In genomic region chr3:23440416-23441294, GRCh38 we compare ENCODE assay signal across 20 cellular contexts.
A peak's percentile ranks its signal among the peaks of the same experiment; 100 is the strongest.
DNase-seq lines count a peak whose midpoint lies in the region; ATAC-seq and TF ChIP-seq lines count a peak whose summit lies in the region.
"Had no signal": no experiment of that assay in that cellular context is flagged by ENCODE, and none has a peak within 500 bp of the region (broad histone marks: within the 10 kb centered on the region; RNA-seq: fewer than 3 reads in every experiment).

No MANE protein-coding gene starts in this region.

- H3K27ac ChIP-seq in Peyer's patch, result no peak overlapping the region
- H3K27ac ChIP-seq: adrenal gland, uterus had no signal

- peaks cover 58% of the 10 kb centered on the region for H3K4me1 Mint-ChIP-seq in activated naive CD4-positive, alpha-beta T cell treated with anti-CD3 and anti-CD28 coated beads, Interleukin-2, amount 50 U/mL, for 24 hours
- H3K4me1 Mint-ChIP-seq in T-helper 2 cell treated with Interferon-gamma antibody and Interleukin-4, amounts not matched to agents 5 μg/mL and 100 μg/mL, for 36 hours (ENCODE audit: low read depth), result peaks cover 28% of the 10 kb centered on the region
- H3K4me1 Mint-ChIP-seq in memory B cell (peaks cover 49% of the 10 kb centered on the region), mesothelial cell of epicardium (peaks cover 5% of the 10 kb centered on the region)
- H3K4me1 Mint-ChIP-seq in stimulated activated naive CD8-positive, alpha-beta T cell treated with anti-CD3 and anti-CD28 coated beads, Interleukin-15, amount 100 ng/mL, for 72 hours, result peaks cover 80% of the 10 kb centered on the region
- peaks cover 32% of the 10 kb centered on the region for H3K4me1 Mint-ChIP-seq in activated T-helper 1 cell treated with anti-CD3 and anti-CD28 coated beads, Interleukin-12 subunit alpha, Interleukin-12 subunit beta, Interleukin-2, Interleukin-4 antibody, amounts not matched to agents 30 ng/mL and 10 ng/mL and 1 ng/mL, durations not matched to agents 14 hours and 24 hours and 36 hours (ENCODE audit: low read depth)

- peak overlapping the region; percentile 24 for H3K4me3 Mint-ChIP-seq in activated naive CD4-positive, alpha-beta T cell treated with anti-CD3 and anti-CD28 coated beads, Interleukin-2, amount 50 U/mL, for 24 hours
- H3K4me3 Mint-ChIP-seq in T-helper 2 cell treated with Interferon-gamma antibody and Interleukin-4, amounts not matched to agents 5 μg/mL and 100 μg/mL, for 36 hours, result peak overlapping the region; percentile 47
- H3K4me3 Mint-ChIP-seq in memory B cell (peak overlapping the region; percentile 74), mesothelial cell of epicardium (no peak overlapping the region)
- H3K4me3 Mint-ChIP-seq in stimulated activated naive CD8-positive, alpha-beta T cell treated with anti-CD3 and anti-CD28 coated beads, Interleukin-15, amount 100 ng/mL, for 72 hours, result peak overlapping the region; percentile 44 to 72
- H3K4me3 Mint-ChIP-seq in activated T-helper 1 cell treated with anti-CD3 and anti-CD28 coated beads, Interleukin-12 subunit alpha, Interleukin-12 subunit beta, Interleukin-2, Interleukin-4 antibody, amounts not matched to agents 30 ng/mL and 10 ng/mL and 1 ng/mL, durations not matched to agents 14 hours and 24 hours and 36 hours, result no peak overlapping the region

- no peaks in the 10 kb centered on the region for H3K36me3 Mint-ChIP-seq in activated naive CD4-positive, alpha-beta T cell treated with anti-CD3 and anti-CD28 coated beads, Interleukin-2, amount 50 U/mL, for 24 hours
- H3K36me3 Mint-ChIP-seq in T-helper 2 cell treated with Interferon-gamma antibody and Interleukin-4, amounts not matched to agents 5 μg/mL and 100 μg/mL, for 36 hours (ENCODE audit: low read depth), result no peaks in the 10 kb centered on the region
- H3K36me3 Mint-ChIP-seq in memory B cell (no peaks in the 10 kb centered on the region), mesothelial cell of epicardium (no peaks in the 10 kb centered on the region)
- H3K36me3 Mint-ChIP-seq in activated T-helper 1 cell treated with anti-CD3 and anti-CD28 coated beads, Interleukin-12 subunit alpha, Interleukin-12 subunit beta, Interleukin-2, Interleukin-4 antibody, amounts not matched to agents 30 ng/mL and 10 ng/mL and 1 ng/mL, durations not matched to agents 14 hours and 24 hours and 36 hours (ENCODE audit: low read depth), result no peaks in the 10 kb centered on the region

- no peak overlapping the region for H3K4me3 ChIP-seq in Peyer's patch
- H3K4me3 ChIP-seq: adrenal gland, HAP-1, uterus had no signal

- intact Hi-C loops in activated T-helper 1 cell treated with anti-CD3 and anti-CD28 coated beads, Interleukin-12 subunit alpha, Interleukin-12 subunit beta, Interleukin-2, Interleukin-4 antibody, amounts not matched to agents 30 ng/mL and 10 ng/mL and 1 ng/mL, durations not matched to agents 14 hours and 24 hours and 36 hours (cut with micrococcal nuclease), result loop anchor here (5.0 to 10.0 kb wide), 4 partner anchors 238 to 477 kb away; partner anchors contain the start of genes NKIRAS1, RPL15, UBE2E1 and UBE2E2

- TF ChIP-seq CTCF in Peyer's patch (IDR thresholded peaks at IDR 0.05) (no peak), mesothelial cell of epicardium (IDR thresholded peaks at IDR 0.05; ENCODE audit: unreplicated experiment) (no peak)

- H3K27me3 Mint-ChIP-seq in activated naive CD4-positive, alpha-beta T cell treated with anti-CD3 and anti-CD28 coated beads, Interleukin-2, amount 50 U/mL, for 24 hours, result no peaks in the 10 kb centered on the region
- H3K27me3 Mint-ChIP-seq in T-helper 2 cell treated with Interferon-gamma antibody and Interleukin-4, amounts not matched to agents 5 μg/mL and 100 μg/mL, for 36 hours (ENCODE audit: low read depth), result peaks cover 16% of the 10 kb centered on the region
- H3K27me3 Mint-ChIP-seq in memory B cell (no peaks in the 10 kb centered on the region), mesothelial cell of epicardium (ENCODE audit: low read depth) (no peaks in the 10 kb centered on the region)
- no peaks in the 10 kb centered on the region for H3K27me3 Mint-ChIP-seq in stimulated activated naive CD8-positive, alpha-beta T cell treated with anti-CD3 and anti-CD28 coated beads, Interleukin-15, amount 100 ng/mL, for 72 hours
- peaks cover 10% of the 10 kb centered on the region for H3K27me3 Mint-ChIP-seq in activated T-helper 1 cell treated with anti-CD3 and anti-CD28 coated beads, Interleukin-12 subunit alpha, Interleukin-12 subunit beta, Interleukin-2, Interleukin-4 antibody, amounts not matched to agents 30 ng/mL and 10 ng/mL and 1 ng/mL, durations not matched to agents 14 hours and 24 hours and 36 hours (ENCODE audit: insufficient read depth)

- no peaks in the 10 kb centered on the region for H3K36me3 ChIP-seq in Peyer's patch
- H3K36me3 ChIP-seq: adrenal gland, HAP-1, uterus had no signal

- H3K27me3 ChIP-seq in Peyer's patch, result no peaks in the 10 kb centered on the region
- H3K27me3 ChIP-seq: adrenal gland, uterus had no signal

- no peaks in the 10 kb centered on the region for H3K4me1 ChIP-seq in Peyer's patch
- H3K4me1 ChIP-seq: adrenal gland, uterus had no signal

- TF ChIP-seq POLR2A in Peyer's patch (IDR thresholded peaks at IDR 0.05), result no peak

- ATAC-seq in memory B cell (ENCODE audit: low read depth), result peak; percentile 15
- ATAC-seq in stimulated activated naive CD8-positive, alpha-beta T cell treated with anti-CD3 and anti-CD28 coated beads, Interleukin-15, amount 100 ng/mL, for 72 hours, result peak; percentile 68
- ATAC-seq: left lobe of liver had no signal

- DNase-seq in activated naive CD4-positive, alpha-beta T cell treated with Interleukin-2 at 50 U/mL for 16 hours, result no peak
- no peak for DNase-seq in T-helper 2 cell treated with Interferon-gamma antibody and Interleukin-4, amounts not matched to agents 5 μg/mL and 100 μg/mL, for 36 hours (ENCODE audit: low spot score)
- DNase-seq in memory B cell (ENCODE audit: low spot score in 2 of 2) (peak in 1 of 2 donors; percentile 1), Peyer's patch (no peak), mesothelial cell of epicardium (ENCODE audit: low spot score in 2 of 2, unreplicated experiment in 2 of 2) (no peak)
- DNase-seq in stimulated activated naive CD8-positive, alpha-beta T cell treated with anti-CD3 and anti-CD28 coated beads, Interleukin-15, amount 100 ng/mL, for 72 hours, result no peak
- DNase-seq in activated T-helper 1 cell treated with anti-CD3 and anti-CD28 coated beads, Interleukin-12 subunit alpha, Interleukin-12 subunit beta, Interleukin-2, Interleukin-4 antibody, amounts not matched to agents 30 ng/mL and 10 ng/mL and 1 ng/mL, durations not matched to agents 14 hours and 24 hours and 36 hours (ENCODE audit: low spot score), result no peak
- DNase-seq: adrenal gland, DMS79 treated with DMSO at 0.1 percent for 48 hours, erythroblast, KBM-7, NCI-H1092, NCI-H2081 treated with DMSO at 0.1 percent for 48 hours, NCI-H510A treated with DMSO at 0.1 percent for 48 hours, SHP77 treated with DMSO at 0.1 percent for 48 hours, substantia nigra, uterus had no signal

- H3K9me3 Mint-ChIP-seq in activated naive CD4-positive, alpha-beta T cell treated with anti-CD3 and anti-CD28 coated beads, Interleukin-2, amount 50 U/mL, for 24 hours, result no peaks in the 10 kb centered on the region
- H3K9me3 Mint-ChIP-seq in T-helper 2 cell treated with Interferon-gamma antibody and Interleukin-4, amounts not matched to agents 5 μg/mL and 100 μg/mL, for 36 hours, result no peaks in the 10 kb centered on the region
- H3K9me3 Mint-ChIP-seq in memory B cell, result no peaks in the 10 kb centered on the region
- peaks cover 0 to 5% of the 10 kb centered on the region in 2 donors for H3K9me3 Mint-ChIP-seq in stimulated activated naive CD8-positive, alpha-beta T cell treated with anti-CD3 and anti-CD28 coated beads, Interleukin-15, amount 100 ng/mL, for 72 hours
- H3K9me3 Mint-ChIP-seq in activated T-helper 1 cell treated with anti-CD3 and anti-CD28 coated beads, Interleukin-12 subunit alpha, Interleukin-12 subunit beta, Interleukin-2, Interleukin-4 antibody, amounts not matched to agents 30 ng/mL and 10 ng/mL and 1 ng/mL, durations not matched to agents 14 hours and 24 hours and 36 hours, result no peaks in the 10 kb centered on the region
- no peaks in the 10 kb centered on the region for H3K9me3 Mint-ChIP-seq in mesothelial cell of epicardium

- no peaks in the 10 kb centered on the region for H3K9me3 ChIP-seq in Peyer's patch
- H3K9me3 ChIP-seq: adrenal gland, HAP-1, uterus had no signal

- H3K27ac Mint-ChIP-seq in activated naive CD4-positive, alpha-beta T cell treated with anti-CD3 and anti-CD28 coated beads, Interleukin-2, amount 50 U/mL, for 24 hours, result peak overlapping the region; percentile 31
- peak overlapping the region; percentile 28 for H3K27ac Mint-ChIP-seq in T-helper 2 cell treated with Interferon-gamma antibody and Interleukin-4, amounts not matched to agents 5 μg/mL and 100 μg/mL, for 36 hours
- H3K27ac Mint-ChIP-seq in memory B cell (peak overlapping the region; percentile 28), mesothelial cell of epicardium (no peak overlapping the region)
- H3K27ac Mint-ChIP-seq in stimulated activated naive CD8-positive, alpha-beta T cell treated with anti-CD3 and anti-CD28 coated beads, Interleukin-15, amount 100 ng/mL, for 72 hours, result peak overlapping the region; percentile 58 to 59
- no peak overlapping the region for H3K27ac Mint-ChIP-seq in activated T-helper 1 cell treated with anti-CD3 and anti-CD28 coated beads, Interleukin-12 subunit alpha, Interleukin-12 subunit beta, Interleukin-2, Interleukin-4 antibody, amounts not matched to agents 30 ng/mL and 10 ng/mL and 1 ng/mL, durations not matched to agents 14 hours and 24 hours and 36 hours

Comparison
In these comparisons a context has a peak if more than half of its experiments do, and no peak if none do; other contexts are left out.
1. H3K27ac Mint-ChIP-seq: peak in activated naive CD4-positive, alpha-beta T cell treated with anti-CD3 and anti-CD28 coated beads, Interleukin-2, amount 50 U/mL, for 24 hours (single experiment), T-helper 2 cell treated with Interferon-gamma antibody and Interleukin-4, amounts not matched to agents 5 μg/mL and 100 μg/mL, for 36 hours (single experiment), memory B cell (single experiment) and stimulated activated naive CD8-positive, alpha-beta T cell treated with anti-CD3 and anti-CD28 coated beads, Interleukin-15, amount 100 ng/mL, for 72 hours (2 of 2); none in activated T-helper 1 cell treated with anti-CD3 and anti-CD28 coated beads, Interleukin-12 subunit alpha, Interleukin-12 subunit beta, Interleukin-2, Interleukin-4 antibody, amounts not matched to agents 30 ng/mL and 10 ng/mL and 1 ng/mL, durations not matched to agents 14 hours and 24 hours and 36 hours (single experiment) and mesothelial cell of epicardium (single experiment).
2. H3K4me3 Mint-ChIP-seq: peak in activated naive CD4-positive, alpha-beta T cell treated with anti-CD3 and anti-CD28 coated beads, Interleukin-2, amount 50 U/mL, for 24 hours (single experiment), T-helper 2 cell treated with Interferon-gamma antibody and Interleukin-4, amounts not matched to agents 5 μg/mL and 100 μg/mL, for 36 hours (single experiment), memory B cell (single experiment) and stimulated activated naive CD8-positive, alpha-beta T cell treated with anti-CD3 and anti-CD28 coated beads, Interleukin-15, amount 100 ng/mL, for 72 hours (2 of 2); none in activated T-helper 1 cell treated with anti-CD3 and anti-CD28 coated beads, Interleukin-12 subunit alpha, Interleukin-12 subunit beta, Interleukin-2, Interleukin-4 antibody, amounts not matched to agents 30 ng/mL and 10 ng/mL and 1 ng/mL, durations not matched to agents 14 hours and 24 hours and 36 hours (single experiment) and mesothelial cell of epicardium (single experiment).